Comparison of ENCODE assay signal across 7 cellular contexts in genomic region chr22:18560099-18560974, GRCh38. TPM values are rescaled to one million over a fixed set of nuclear protein-coding genes. Genes with fewer than 3 reads are reported as not detected.
"Had no signal": no experiment of that assay in that cellular context is flagged by ENCODE, and none has a peak within 500 bp of the region (broad histone marks: within the 10 kb centered on the region; RNA-seq: fewer than 3 reads in every experiment).

No MANE protein-coding gene starts in this region.

RNA-seq across cellular contexts. Expression of gene TMEM191B, which starts 32.7 kb away (rescaled TPM):
- total RNA-seq: activated CD4-positive, alpha-beta T cell treated with anti-CD3 and anti-CD28 coated beads, Interleukin-2, amount 10 ng/mL, durations not matched to agents 24 days and 14 days; aorta had no signal

RNA-seq across cellular contexts. Expression of gene GGTLC3, which starts 42.4 kb away (rescaled TPM):
- total RNA-seq: activated B cell treated with CpG ODN at 0.5 μM for 24 hours; activated CD4-positive, alpha-beta T cell treated with anti-CD3 and anti-CD28 coated beads, Interleukin-2, amount 10 ng/mL, durations not matched to agents 24 days and 14 days; activated T-helper 2 cell treated with anti-CD3 and anti-CD28 coated beads, Interferon-gamma antibody, Interleukin-2, Interleukin-4, amounts not matched to agents 10 μg/mL and 5 μg/mL and 100 μg/mL, durations not matched to agents 14 hours and 24 hours and 36 hours; aorta; M059J; PC-3 had no signal
- polyA plus RNA-seq: aorta, SK-N-SH had no signal
